In the genomic region with DNA sequence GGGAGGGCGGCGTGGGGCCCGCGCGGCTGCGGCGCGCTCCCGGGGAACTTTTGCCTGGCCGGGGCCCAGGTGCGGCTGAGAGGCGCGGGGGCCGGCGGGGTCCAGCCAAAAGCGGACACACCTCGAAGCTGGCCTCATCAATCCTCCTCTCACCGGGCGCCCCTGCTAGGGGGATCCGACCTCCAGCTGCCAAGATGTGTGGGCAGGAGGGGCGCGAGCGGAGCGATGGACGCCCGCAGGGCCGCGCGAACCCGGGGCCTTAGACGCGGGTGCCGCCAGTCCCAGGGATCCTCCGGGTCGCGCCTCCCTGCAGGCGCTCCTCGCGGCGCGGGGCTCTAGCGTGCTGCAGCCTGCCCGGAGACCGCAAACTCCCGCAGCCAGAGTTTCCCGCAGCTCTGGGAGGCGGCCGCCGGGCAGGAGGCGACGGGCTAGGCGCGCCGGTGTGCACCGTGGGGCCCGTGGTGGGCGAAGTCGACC, we compare ENCODE assay signal across 9 cellular contexts. TPM values are rescaled to one million over a fixed set of nuclear protein-coding genes. Genes with fewer than 3 reads are reported as not detected.
A peak's percentile ranks its signal among the peaks of the same experiment; 100 is the strongest.
DNase-seq lines count a peak whose midpoint lies in the region; ATAC-seq and TF ChIP-seq lines count a peak whose summit lies in the region.
"Had no signal": no experiment of that assay in that cellular context is flagged by ENCODE, and none has a peak within 500 bp of the region (broad histone marks: within the 10 kb centered on the region; RNA-seq: fewer than 3 reads in every experiment).

No MANE protein-coding gene starts in this region.

- peak overlapping the region; percentile 42 for H3K4me3 ChIP-seq in CD8-positive, alpha-beta T cell (ENCODE audit: low read depth, low read length)
- H3K4me3 ChIP-seq in Jurkat, Clone E6-1 (ENCODE audit: low read length): peak overlapping the region; percentile 76
- H3K4me3 ChIP-seq in neural cell (ENCODE audit: low read length): peak overlapping the region; percentile 92

- peaks cover 28% of the 10 kb centered on the region for H3K79me2 ChIP-seq in neural cell (replicated peaks; ENCODE audit: insufficient read depth, low read length)

- H3K4me2 ChIP-seq in neural cell (ENCODE audit: low read length): peak overlapping the region; percentile 25

- no peak overlapping the region for H3K27ac ChIP-seq in CD8-positive, alpha-beta T cell (ENCODE audit: low read depth, low read length)
- peak overlapping the region; percentile 44 for H3K27ac ChIP-seq in caudate nucleus (ENCODE audit: low read depth, low read length)
- H3K27ac ChIP-seq in neural cell (ENCODE audit: low read length): peak overlapping the region; percentile 83

- intact Hi-C loops in CD8-positive, alpha-beta T cell (cut with DNase I, micrococcal nuclease): loop anchor here (1.0 to 10.0 kb wide), 6 partner anchors 9 to 376 kb away; partner anchors contain the start of genes ACAD8 (in 1 of the 2), GLB1L2 (in 1 of the 2), NCAPD3 (in 1 of the 2) and THYN1 (in 1 of the 2)

- no peak for TF ChIP-seq EP300 in neural cell (conservative IDR thresholded peaks at IDR 0.05; ENCODE audit: poor library complexity, severe bottlenecking)

- H3K36me3 Mint-ChIP-seq in CD8-positive, alpha-beta T cell: peaks cover 2% of the 10 kb centered on the region
- H3K36me3 Mint-ChIP-seq: immature natural killer cell had no signal

- H4K20me1 ChIP-seq in neural cell (ENCODE audit: insufficient read depth): no peaks in the 10 kb centered on the region

- no peak overlapping the region for H3K27ac Mint-ChIP-seq in CD8-positive, alpha-beta T cell
- H3K27ac Mint-ChIP-seq: immature natural killer cell had no signal

- POLR2A ChIA-PET in CD8-positive, alpha-beta T cell (lab: Charles Lee): interaction anchor here (0.9 to 3.0 kb wide), 3 partner anchors 10 to 81 kb away, joined by 4 to 14 read pairs (median 7); no protein-coding TSS in a partner anchor

- no peaks in the 10 kb centered on the region for H3K9me3 ChIP-seq in CD8-positive, alpha-beta T cell (ENCODE audit: low read length)
- no peaks in the 10 kb centered on the region for H3K9me3 ChIP-seq in neural cell (ENCODE audit: low read length)

- H3K9ac ChIP-seq in neural cell (ENCODE audit: low read length): peak overlapping the region; percentile 93

- H3K9me3 Mint-ChIP-seq in CD8-positive, alpha-beta T cell: no peaks in the 10 kb centered on the region
- H3K9me3 Mint-ChIP-seq: immature natural killer cell had no signal

- no peak for DNase-seq in CD8-positive, alpha-beta T cell
- DNase-seq in Jurkat, Clone E6-1 (ENCODE audit: low read depth, low spot score): no peak
- no peak for DNase-seq in caudate nucleus (lab: John Stamatoyannopoulos, UW)
- no peak for DNase-seq in A172 (ENCODE audit: low spot score)
- DNase-seq in C1 segment of cervical spinal cord (lab: John Stamatoyannopoulos, UW): no peak

- CTCF ChIA-PET in CD8-positive, alpha-beta T cell (lab: Charles Lee): interaction anchor here (1.1 to 3.9 kb wide), 4 partner anchors 9 to 94 kb away, joined by 4 to 16 read pairs (median 6); no protein-coding TSS in a partner anchor

- H2AFZ ChIP-seq in neural cell (ENCODE audit: low read depth, low read length): no peak overlapping the region

- H3K36me3 ChIP-seq in CD8-positive, alpha-beta T cell (ENCODE audit: insufficient read depth, low read length): no peaks in the 10 kb centered on the region
- H3K36me3 ChIP-seq in neural cell (ENCODE audit: insufficient read depth, low read length): no peaks in the 10 kb centered on the region

- no peak for TF ChIP-seq CTCF in CD8-positive, alpha-beta T cell (IDR thresholded peaks at IDR 0.05)
- no peak for TF ChIP-seq CTCF in neural cell (IDR thresholded peaks at IDR 0.05; ENCODE audit: poor library complexity, severe bottlenecking)

- peaks cover 8% of the 10 kb centered on the region for H3K27me3 Mint-ChIP-seq in CD8-positive, alpha-beta T cell (ENCODE audit: low read depth)

- ATAC-seq in CD8-positive, alpha-beta T cell: no peak
- ATAC-seq in HG03108 (IDR thresholded peaks at IDR 0.05; ENCODE audit: unreplicated experiment) (no peak), GM21717 (IDR thresholded peaks at IDR 0.05; ENCODE audit: unreplicated experiment) (no peak)

- H3K9me2 ChIP-seq in neural cell (ENCODE audit: insufficient read depth, low read length): no peaks in the 10 kb centered on the region

- no peaks in the 10 kb centered on the region for H3F3A ChIP-seq in neural cell (ENCODE audit: insufficient read depth, low read length, poor library complexity, severe bottlenecking)

- peak overlapping the region; percentile 22 for H3K4me3 Mint-ChIP-seq in CD8-positive, alpha-beta T cell

- peaks cover 40% of the 10 kb centered on the region for H3K4me1 Mint-ChIP-seq in CD8-positive, alpha-beta T cell (ENCODE audit: low read depth)

- peaks cover 29% of the 10 kb centered on the region for H3K4me1 ChIP-seq in CD8-positive, alpha-beta T cell (ENCODE audit: insufficient read depth, low read length)

- no peak for TF ChIP-seq RAD21 in neural cell (conservative IDR thresholded peaks at IDR 0.05)

- H3K27me3 ChIP-seq in CD8-positive, alpha-beta T cell (ENCODE audit: insufficient read depth, low read length): no peaks in the 10 kb centered on the region
- H3K27me3 ChIP-seq in neural cell (ENCODE audit: insufficient read depth, low read depth, low read length): peaks cover 20% of the 10 kb centered on the region

TF ChIP-seq in neural cell, 6 proteins besides CTCF, POLR2A, EP300 and RAD21:
- TF ChIP-seq TAF1 (IDR thresholded peaks at IDR 0.05; ENCODE audit: low read depth) (peak; percentile 21), SMC3 (conservative IDR thresholded peaks at IDR 0.05; ENCODE audit: poor library complexity) (no peak), EZH2 (IDR thresholded peaks at IDR 0.05; ENCODE audit: borderline replicate concordance, insufficient read depth, low read length, poor library complexity, severe bottlenecking) (no peak), MXI1 (conservative IDR thresholded peaks at IDR 0.05; ENCODE audit: poor library complexity, severe bottlenecking) (no peak)

RNA-seq across cellular contexts. Expression of gene IGSF9B, which starts 0.8 kb away (rescaled TPM):
- total RNA-seq in CD8-positive, alpha-beta T cell: 10 to 100 TPM; 10.1 to 11.6 TPM
- polyA plus RNA-seq in Jurkat, Clone E6-1 (2012; ENCODE audit: insufficient read depth, insufficient read length): 14.1 TPM
- polyA plus RNA-seq in neural cell: 2.3 and 4.8 TPM in 2 replicates
- 28.5 and 37.7 TPM in 2 replicates for polyA minus RNA-seq in neural cell
- total RNA-seq in A172 (2014; rRNA removed; shearing (Covaris generic)): 0.43 and 0.57 TPM in 2 replicates

Comparison
In these comparisons a context has a peak if more than half of its experiments do, and no peak if none do; other contexts are left out.
1. H3K4me3 ChIP-seq: peak in every context shown above with its lines; median percentile 92 in neural cell; 76 in Jurkat, Clone E6-1; 42 in CD8-positive, alpha-beta T cell.